ENCODE assay signal across 20 cellular contexts in the genomic region with DNA sequence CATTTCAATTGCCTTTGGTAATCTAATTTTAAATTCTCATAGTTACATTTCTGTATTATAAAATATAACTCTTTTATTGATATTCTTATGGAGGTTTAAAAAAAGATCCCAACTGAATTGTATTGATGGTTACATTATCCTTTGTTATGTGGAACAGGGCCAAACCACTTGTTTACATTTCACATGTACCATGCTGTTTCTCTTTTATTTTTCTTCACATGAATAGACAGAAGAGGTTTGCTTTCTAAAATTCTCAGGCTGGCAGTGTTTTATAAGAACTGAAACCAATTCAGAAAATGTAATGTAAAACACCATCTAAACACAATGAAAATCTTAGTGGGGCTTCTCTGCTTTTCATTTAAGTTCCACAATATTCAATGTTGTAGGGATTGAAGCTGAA.
DNase-seq lines count a peak whose midpoint lies in the region.
"Had no signal": no experiment of that assay in that cellular context is flagged by ENCODE, and none has a peak within 500 bp of the region (broad histone marks: within the 10 kb centered on the region; RNA-seq: fewer than 3 reads in every experiment).

No MANE protein-coding gene starts in this region.

- DNase-seq in NCI-H2107 treated with DMSO at 0.1 percent for 48 hours (lab: John Stamatoyannopoulos, UW; ENCODE audit: unreplicated experiment) (peak; percentile 20), NCI-H2107 (lab: John Stamatoyannopoulos, UW) (no peak), NCI-H1105 treated with DMSO at 0.1 percent for 48 hours (lab: John Stamatoyannopoulos, UW) (peak; percentile 24), NCI-H345 (lab: John Stamatoyannopoulos, UW) (peak; percentile 89), smooth muscle cell of the brain vasculature (ENCODE audit: low read depth, low spot score) (peak; percentile 7), DMS 273 (lab: John Stamatoyannopoulos, UW; ENCODE audit: unreplicated experiment) (no peak), NCI-H1694 (lab: John Stamatoyannopoulos, UW) (no peak), cerebellar nuclear complex (lab: John Stamatoyannopoulos, UW) (no peak)
- DNase-seq: activated naive CD4-positive, alpha-beta T cell treated with anti-CD3 and anti-CD28 coated beads, Interleukin-2, amount 50 U/mL, for 16 hours; activated T-cell treated with anti-CD3 and anti-CD28 coated beads, Interleukin-2, amount 50 U/mL, for 72 hours; effector memory CD4-positive, alpha-beta T cell; gastrocnemius medialis; mammary epithelial cell; MV-4-11; naive B cell; NCI-H526; OCI-M1; right cardiac atrium; Right ventricle myocardium superior; SW 1271 had no signal

Comparison
In these comparisons a context has a peak if more than half of its experiments do, and no peak if none do; other contexts are left out.
1. DNase-seq: peak in NCI-H2107 treated with DMSO at 0.1 percent for 48 hours (single experiment), NCI-H1105 treated with DMSO at 0.1 percent for 48 hours (single experiment), NCI-H345 (single experiment) and smooth muscle cell of the brain vasculature (single experiment); none in NCI-H2107 (single experiment), DMS 273 (single experiment), NCI-H1694 (single experiment) and cerebellar nuclear complex (0 of 2).